Comparison of ENCODE assay signal across 13 cellular contexts in genomic region chr3:11544413-11545181, GRCh38.
DNase-seq lines count a peak whose midpoint lies in the region; ATAC-seq and TF ChIP-seq lines count a peak whose summit lies in the region.
"Had no signal": no experiment of that assay in that cellular context is flagged by ENCODE, and none has a peak within 500 bp of the region (broad histone marks: within the 10 kb centered on the region; RNA-seq: fewer than 3 reads in every experiment).

No MANE protein-coding gene starts in this region.

- H3K4me1 ChIP-seq in HUES6 (ENCODE audit: control insufficient read depth, insufficient read depth, low read length) (peaks cover 2% of the 10 kb centered on the region; the same call in 1 of the 2 replicates), right cardiac atrium (ENCODE audit: control insufficient read depth, insufficient read depth, low read length) (peaks cover 8% of the 10 kb centered on the region)
- H3K4me1 ChIP-seq: body of pancreas, Peyer's patch had no signal

- no peaks in the 10 kb centered on the region for H3K36me3 ChIP-seq in HUES6 (ENCODE audit: control insufficient read depth, insufficient read depth, low read length)
- H3K36me3 ChIP-seq: Peyer's patch had no signal

- intact Hi-C loops in right cardiac atrium (cut with DNase I) = no loop called here

- TF ChIP-seq CTCF in VCaP (conservative IDR thresholded peaks at IDR 0.05) = no peak

- peaks cover 4% of the 10 kb centered on the region for H3K9me3 Mint-ChIP-seq in stimulated activated effector memory CD8-positive, alpha-beta T cell treated with anti-CD3 and anti-CD28 coated beads, Interleukin-12 subunit alpha, Interleukin-12 subunit beta, amount 100 ng/mL, for 72 hours

- peak; percentile 51 to 83 (median 80) for DNase-seq in right cardiac atrium
- no peak for DNase-seq in stimulated activated effector memory CD8-positive, alpha-beta T cell treated with anti-CD3 and anti-CD28 coated beads, Interleukin-12 subunit alpha, Interleukin-12 subunit beta, amount 100 ng/mL, for 72 hours (ENCODE audit: low spot score in 2 of 2)
- DNase-seq in stimulated activated CD4-positive, alpha-beta T cell treated with anti-CD3 and anti-CD28 coated beads, Interleukin-1b, Interleukin-23, amount 100 ng/mL, for 48 hours = no peak
- DNase-seq: activated CD4-positive, alpha-beta T cell treated with anti-CD3 and anti-CD28 coated beads, Interleukin-2, amount 50 U/mL, for 48 hours; GDM1; Peyer's patch had no signal

- no peak overlapping the region for H3K4me3 Mint-ChIP-seq in stimulated activated effector memory CD8-positive, alpha-beta T cell treated with anti-CD3 and anti-CD28 coated beads, Interleukin-12 subunit alpha, Interleukin-12 subunit beta, amount 100 ng/mL, for 72 hours

- no peaks in the 10 kb centered on the region for H3K27me3 ChIP-seq in HUES6 (ENCODE audit: control insufficient read depth, insufficient read depth, low read length)
- no peaks in the 10 kb centered on the region for H3K27me3 ChIP-seq in right cardiac atrium (ENCODE audit: control insufficient read depth, insufficient read depth)
- H3K27me3 ChIP-seq: body of pancreas, Peyer's patch had no signal

- peak overlapping the region; percentile 70 for H3K27ac Mint-ChIP-seq in stimulated activated effector memory CD8-positive, alpha-beta T cell treated with anti-CD3 and anti-CD28 coated beads, Interleukin-12 subunit alpha, Interleukin-12 subunit beta, amount 100 ng/mL, for 72 hours

- WGBS in right cardiac atrium = 50% methylated on average over 17 of the region's 17 CpGs

- H3K4me3 ChIP-seq in HUES6 (ENCODE audit: low read depth, low read length) = no peak overlapping the region
- H3K4me3 ChIP-seq in right cardiac atrium (ENCODE audit: low read length) = no peak overlapping the region
- H3K4me3 ChIP-seq: body of pancreas, Peyer's patch had no signal

- ATAC-seq in right cardiac atrium (peak; percentile 38 to 46), GM19467 (IDR thresholded peaks at IDR 0.05; ENCODE audit: unreplicated experiment) (no peak), HG03565 (IDR thresholded peaks at IDR 0.05; ENCODE audit: unreplicated experiment) (no peak), HG03139 (IDR thresholded peaks at IDR 0.05; ENCODE audit: unreplicated experiment) (no peak)
- no peak for ATAC-seq in stimulated activated effector memory CD8-positive, alpha-beta T cell treated with anti-CD3 and anti-CD28 coated beads, Interleukin-12 subunit alpha, Interleukin-12 subunit beta, amount 100 ng/mL, for 72 hours
- ATAC-seq: body of pancreas had no signal

- H3K9ac ChIP-seq in HUES6 (ENCODE audit: low read length) = no peak overlapping the region
- H3K9ac ChIP-seq: parathyroid adenoma had no signal

- H3K27ac ChIP-seq in HUES6 (ENCODE audit: low read depth, low read length) = peak overlapping the region; percentile 9; the same call in 1 of the 2 replicates
- H3K27ac ChIP-seq in VCaP = peak overlapping the region; percentile 35; the same call in 1 of the 2 replicates
- peak overlapping the region; percentile 24 for H3K27ac ChIP-seq in right cardiac atrium (ENCODE audit: low read length)
- H3K27ac ChIP-seq: body of pancreas, parathyroid adenoma had no signal

- no peaks in the 10 kb centered on the region for H3K9me3 ChIP-seq in HUES6 (ENCODE audit: control insufficient read depth, insufficient read depth, low read depth, low read length)
- no peaks in the 10 kb centered on the region for H3K9me3 ChIP-seq in right cardiac atrium (ENCODE audit: control insufficient read depth, low read length)
- H3K9me3 ChIP-seq: body of pancreas, Peyer's patch had no signal

- peaks cover 5% of the 10 kb centered on the region for H3K36me3 Mint-ChIP-seq in stimulated activated effector memory CD8-positive, alpha-beta T cell treated with anti-CD3 and anti-CD28 coated beads, Interleukin-12 subunit alpha, Interleukin-12 subunit beta, amount 100 ng/mL, for 72 hours

- H3K4me1 Mint-ChIP-seq in stimulated activated effector memory CD8-positive, alpha-beta T cell treated with anti-CD3 and anti-CD28 coated beads, Interleukin-12 subunit alpha, Interleukin-12 subunit beta, amount 100 ng/mL, for 72 hours = peaks cover 9% of the 10 kb centered on the region

Comparison
In these comparisons a context has a peak if more than half of its experiments do, and no peak if none do; other contexts are left out.
1. ATAC-seq: peak in right cardiac atrium (2 of 2); none in stimulated activated effector memory CD8-positive, alpha-beta T cell treated with anti-CD3 and anti-CD28 coated beads, Interleukin-12 subunit alpha, Interleukin-12 subunit beta, amount 100 ng/mL, for 72 hours (single experiment), GM19467 (single experiment), HG03565 (single experiment) and HG03139 (single experiment).
2. DNase-seq: peak in right cardiac atrium (3 of 3); none in stimulated activated effector memory CD8-positive, alpha-beta T cell treated with anti-CD3 and anti-CD28 coated beads, Interleukin-12 subunit alpha, Interleukin-12 subunit beta, amount 100 ng/mL, for 72 hours (0 of 2) and stimulated activated CD4-positive, alpha-beta T cell treated with anti-CD3 and anti-CD28 coated beads, Interleukin-1b, Interleukin-23, amount 100 ng/mL, for 48 hours (single experiment).
3. Peak in every context shown above with its lines, with median percentiles within 50 percentile points of each other: H3K27ac ChIP-seq.